ENCODE assay signal across 16 cellular contexts in the genomic region with DNA sequence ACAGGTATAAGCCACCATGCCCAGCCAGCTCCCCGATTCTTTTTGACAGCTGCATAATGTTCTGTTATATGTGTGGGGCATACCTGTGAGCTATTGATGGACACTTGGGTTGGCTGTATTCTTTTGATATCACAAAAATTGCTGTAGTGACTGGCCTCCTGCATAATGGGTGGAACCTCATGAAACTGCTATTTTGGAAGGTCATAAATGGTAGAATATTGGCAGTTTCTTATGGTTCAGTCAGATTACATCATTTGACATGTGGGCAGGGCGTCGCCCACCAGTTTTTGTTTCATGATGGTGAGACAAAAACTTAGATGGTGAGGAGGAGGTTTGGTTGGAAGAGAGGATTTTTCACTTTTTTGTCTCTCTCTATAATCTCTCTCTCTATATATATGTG.
"Had no signal": no experiment of that assay in that cellular context is flagged by ENCODE, and none has a peak within 500 bp of the region (broad histone marks: within the 10 kb centered on the region; RNA-seq: fewer than 3 reads in every experiment).

No MANE protein-coding gene starts in this region.

- H3K4me3 ChIP-seq: adrenal gland, left ventricle myocardium inferior, mucosa of descending colon, tibial nerve, vagina had no signal

- H3K4me1 ChIP-seq: adrenal gland, parathyroid adenoma, tibial nerve, vagina had no signal

- DNase-seq: activated B cell treated with CpG ODN at 0.5 μM for 24 hours; activated gamma-delta T cell treated with Interleukin-2 at 50 U/mL for 16 hours; activated T-cell treated with anti-CD3 and anti-CD28 coated beads, Interleukin-2, amount 50 U/mL, for 48 hours; adrenal gland; dermis blood vessel endothelial cell; hypothalamus; left ventricle myocardium inferior; mucosa of descending colon; naive thymus-derived CD8-positive, alpha-beta T cell; stimulated activated CD4-positive, alpha-beta T cell treated with anti-CD3 and anti-CD28 coated beads, Interleukin-12 subunit alpha, Interleukin-12 subunit beta, amount 100 ng/mL, for 4 hours had no signal

- H3K9me3 ChIP-seq: adrenal gland, left ventricle myocardium inferior, mucosa of descending colon, tibial nerve, vagina had no signal

- H3K27me3 Mint-ChIP-seq: activated B cell treated with CpG ODN at 0.5 μM for 24 hours; memory B cell; naive thymus-derived CD8-positive, alpha-beta T cell had no signal

- ATAC-seq: mucosa of descending colon; naive thymus-derived CD8-positive, alpha-beta T cell; stimulated activated effector memory CD8-positive, alpha-beta T cell treated with anti-CD3 and anti-CD28 coated beads, Interleukin-12 subunit alpha, Interleukin-12 subunit beta, amount 100 ng/mL, for 72 hours had no signal

- H3K4me1 Mint-ChIP-seq: activated B cell treated with CpG ODN at 0.5 μM for 24 hours had no signal

- H3K27ac Mint-ChIP-seq: activated B cell treated with CpG ODN at 0.5 μM for 24 hours; memory B cell; stimulated activated effector memory CD8-positive, alpha-beta T cell treated with anti-CD3 and anti-CD28 coated beads, Interleukin-12 subunit alpha, Interleukin-12 subunit beta, amount 100 ng/mL, for 72 hours had no signal

- H3K4me3 Mint-ChIP-seq: activated B cell treated with CpG ODN at 0.5 μM for 24 hours; memory B cell; naive thymus-derived CD8-positive, alpha-beta T cell; stimulated activated effector memory CD8-positive, alpha-beta T cell treated with anti-CD3 and anti-CD28 coated beads, Interleukin-12 subunit alpha, Interleukin-12 subunit beta, amount 100 ng/mL, for 72 hours had no signal

- H3K9me3 Mint-ChIP-seq: activated B cell treated with CpG ODN at 0.5 μM for 24 hours; memory B cell; naive thymus-derived CD8-positive, alpha-beta T cell; stimulated activated effector memory CD8-positive, alpha-beta T cell treated with anti-CD3 and anti-CD28 coated beads, Interleukin-12 subunit alpha, Interleukin-12 subunit beta, amount 100 ng/mL, for 72 hours had no signal

- H3K27ac ChIP-seq: adrenal gland, epithelial cell of prostate, left ventricle myocardium inferior, parathyroid adenoma, tibial nerve, vagina had no signal

- H3K27me3 ChIP-seq: adrenal gland, tibial nerve, vagina had no signal

- H3K9ac ChIP-seq: parathyroid adenoma had no signal
